ENCODE assay signal across 8 cellular contexts in genomic region chr5:179343902-179344300, GRCh38.
DNase-seq lines count a peak whose midpoint lies in the region; ATAC-seq lines count a peak whose summit lies in the region.

No MANE protein-coding gene starts in this region.

- peak; percentile 11 for DNase-seq in NOMO-1 treated with DMSO at 0.1 percent for 48 hours (lab: John Stamatoyannopoulos, UW; ENCODE audit: unreplicated experiment)
- DNase-seq in NOMO-1 treated with dmso at 0.1 percent for 144 hours (lab: John Stamatoyannopoulos, UW; ENCODE audit: unreplicated experiment), result no peak
- peak; percentile 86 for DNase-seq in adipocyte (ENCODE audit: low read depth)
- DNase-seq in OCI-M2 (lab: John Stamatoyannopoulos, UW; ENCODE audit: unreplicated experiment), result no peak
- DNase-seq in NCI-H2029 (lab: John Stamatoyannopoulos, UW), result no peak

- H3K9ac ChIP-seq in adipocyte (ENCODE audit: low read length) (peak overlapping the region; percentile 99), subcutaneous abdominal adipose tissue (ENCODE audit: low read length in 5 of 5) (peak overlapping the region in 4 of 5 donors; percentile 13 to 87 (median 61))

- H3K36me3 ChIP-seq in adipocyte (ENCODE audit: control insufficient read depth, insufficient read depth, low read length, severe bottlenecking), result peaks cover 23% of the 10 kb centered on the region
- peaks cover 0 to 12% (median 7%) of the 10 kb centered on the region in 5 donors for H3K36me3 ChIP-seq in subcutaneous abdominal adipose tissue (ENCODE audit: control insufficient read depth in 5 of 5, insufficient read depth in 5 of 5, low read length in 5 of 5)

- H3K4me3 ChIP-seq in adipocyte (ENCODE audit: low read length) (peak overlapping the region; percentile 97), iPS-18c (ENCODE audit: insufficient read depth, low read depth, low read length) (peak overlapping the region; percentile 72), subcutaneous abdominal adipose tissue (ENCODE audit: low read depth in 1 of 5, low read length in 5 of 5) (peak overlapping the region in 4 of 5 donors; percentile 70 to 87 (median 76))

- H3K4me1 ChIP-seq in adipocyte (ENCODE audit: control insufficient read depth, insufficient read depth, low read length), result peaks cover 38% of the 10 kb centered on the region
- peaks cover 7 to 54% (median 34%) of the 10 kb centered on the region in 5 donors for H3K4me1 ChIP-seq in subcutaneous abdominal adipose tissue (ENCODE audit: control insufficient read depth in 5 of 5, insufficient read depth in 5 of 5, low read length in 5 of 5)

- H3K27ac ChIP-seq in subcutaneous abdominal adipose tissue (ENCODE audit: low read depth, low read length), result peak overlapping the region; percentile 69

- H3K27me3 ChIP-seq in adipocyte (replicated peaks; ENCODE audit: control insufficient read depth, insufficient read depth, low read length), result no peaks in the 10 kb centered on the region
- peaks cover 0 to 14% (median 3%) of the 10 kb centered on the region in 5 donors for H3K27me3 ChIP-seq in subcutaneous abdominal adipose tissue (ENCODE audit: control insufficient read depth in 5 of 5, insufficient read depth in 4 of 5, low read length in 5 of 5)

- H3K9me3 ChIP-seq in adipocyte (ENCODE audit: control insufficient read depth, low read length) (no peaks in the 10 kb centered on the region), iPS-18c (ENCODE audit: control insufficient read depth, insufficient read depth, low read length) (peaks cover 3% of the 10 kb centered on the region), subcutaneous abdominal adipose tissue (ENCODE audit: control insufficient read depth in 5 of 5, low read length in 5 of 5) (no peaks in the 10 kb centered on the region)

- ATAC-seq in HG03378 (IDR thresholded peaks at IDR 0.05; ENCODE audit: unreplicated experiment), result no peak

Comparison
In these comparisons a context has a peak if more than half of its experiments do, and no peak if none do; other contexts are left out.
1. DNase-seq: peak in NOMO-1 treated with DMSO at 0.1 percent for 48 hours (single experiment) and adipocyte (single experiment); none in NOMO-1 treated with dmso at 0.1 percent for 144 hours (single experiment), OCI-M2 (single experiment) and NCI-H2029 (single experiment).
2. Peak in every context shown above with its lines, with median percentiles within 50 percentile points of each other: H3K4me3 ChIP-seq.